10 cellular contexts compared by ENCODE assay signal in the genomic region with DNA sequence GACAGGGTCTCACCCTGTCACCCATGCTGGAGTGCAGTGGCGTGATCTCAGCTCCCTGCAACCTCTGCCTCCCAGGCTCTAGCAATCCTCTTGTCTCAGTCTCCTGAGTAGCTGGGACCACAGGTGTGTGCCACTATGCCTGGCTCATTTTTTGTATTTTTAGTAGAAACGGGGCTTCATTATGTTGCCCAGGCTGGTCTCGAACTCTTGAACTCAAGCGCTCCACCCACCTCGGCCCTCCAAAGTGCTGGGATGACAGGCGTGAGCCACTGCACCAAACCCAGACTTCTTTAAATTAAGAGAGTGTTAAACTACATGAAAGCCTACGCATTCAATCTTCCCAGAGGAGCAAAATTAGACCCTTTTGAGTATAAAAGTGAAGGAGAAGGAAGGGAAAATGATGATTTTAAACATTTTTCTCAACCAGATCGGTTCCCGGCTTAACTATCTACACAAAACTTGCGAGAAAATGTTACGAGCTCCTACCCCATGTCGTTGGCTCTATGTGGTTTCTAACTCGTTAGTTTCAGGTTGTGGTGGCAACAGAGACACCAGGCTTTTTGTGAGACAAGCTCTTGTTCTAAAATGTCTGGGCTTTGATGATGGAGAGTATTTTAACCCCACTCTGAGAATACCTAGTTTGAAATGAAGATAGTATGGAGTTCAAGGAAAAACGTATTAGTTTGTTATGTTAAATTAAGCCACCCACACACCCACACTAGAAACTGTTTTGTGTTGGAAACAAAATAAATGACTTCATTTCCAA. TPM values are rescaled to one million over a fixed set of nuclear protein-coding genes. Genes with fewer than 3 reads are reported as not detected.
A peak's percentile ranks its signal among the peaks of the same experiment; 100 is the strongest.
DNase-seq lines count a peak whose midpoint lies in the region; ATAC-seq and TF ChIP-seq lines count a peak whose summit lies in the region.
"Had no signal": no experiment of that assay in that cellular context is flagged by ENCODE, and none has a peak within 500 bp of the region (broad histone marks: within the 10 kb centered on the region; RNA-seq: fewer than 3 reads in every experiment).

No MANE protein-coding gene starts in this region.

- no peaks in the 10 kb centered on the region for H3K36me3 ChIP-seq in esophagus muscularis mucosa

- no peaks in the 10 kb centered on the region for H3K9me3 ChIP-seq in esophagus muscularis mucosa

- intact Hi-C loops in esophagus muscularis mucosa (cut with DNase I), result no loop called here

- CTCF ChIA-PET in activated CD4-positive, alpha-beta memory T cell treated with anti-CD3 and anti-CD28 coated beads, Interleukin-2, amount 10 ng/mL, durations not matched to agents 7 days and 5 days (lab: Charles Lee), result interaction anchor here (0.7 to 2.5 kb wide), 9 partner anchors 10 to 240 kb away, joined by 3 to 18 read pairs (median 4); partner anchors contain the start of genes HCRT, STAT5A and STAT5B

- POLR2A ChIA-PET in activated CD4-positive, alpha-beta memory T cell treated with anti-CD3 and anti-CD28 coated beads, Interleukin-2, amount 10 ng/mL, durations not matched to agents 7 days and 5 days (lab: Charles Lee), result interaction anchor here (0.7 to 7.7 kb wide), 16 partner anchors 7 to 574 kb away, joined by 3 to 245 read pairs (median 4); partner anchors contain the start of genes BECN1, DHX58, STAT3 and STAT5A

- no peaks in the 10 kb centered on the region for H3K9me3 Mint-ChIP-seq in IgD-negative memory B cell
- no peaks in the 10 kb centered on the region for H3K9me3 Mint-ChIP-seq in activated CD4-positive, alpha-beta memory T cell treated with anti-CD3 and anti-CD28 coated beads, Interleukin-2, amount 10 ng/mL, durations not matched to agents 7 days and 5 days
- no peaks in the 10 kb centered on the region for H3K9me3 Mint-ChIP-seq in stimulated activated naive B cell treated with anti-CD40 and anti-IgM and Interleukin-4, amounts not matched to agents 10 μg/mL and 1 μg/mL and 100 μg/mL, for 72 hours
- H3K9me3 Mint-ChIP-seq: neural crest cell had no signal

- no peak overlapping the region for H3K4me3 ChIP-seq in esophagus muscularis mucosa

- DNase-seq in activated CD4-positive, alpha-beta memory T cell treated with anti-CD3 and anti-CD28 coated beads, Interleukin-2, amount 10 ng/mL, durations not matched to agents 7 days and 5 days, result peak; percentile 55
- no peak for DNase-seq in esophagus muscularis mucosa (ENCODE audit: extremely low spot score)
- DNase-seq in stimulated activated naive B cell treated with anti-CD40 and anti-IgM and Interleukin-4, amounts not matched to agents 10 μg/mL and 1 μg/mL and 100 μg/mL, for 72 hours, result no peak
- DNase-seq: DND-41 had no signal

- H3K4me3 Mint-ChIP-seq in IgD-negative memory B cell, result peak overlapping the region; percentile 28 to 81 (median 67)
- H3K4me3 Mint-ChIP-seq in activated CD4-positive, alpha-beta memory T cell treated with anti-CD3 and anti-CD28 coated beads, Interleukin-2, amount 10 ng/mL, durations not matched to agents 7 days and 5 days, result peak overlapping the region; percentile 48
- H3K4me3 Mint-ChIP-seq in stimulated activated naive B cell treated with anti-CD40 and anti-IgM and Interleukin-4, amounts not matched to agents 10 μg/mL and 1 μg/mL and 100 μg/mL, for 72 hours, result no peak overlapping the region
- H3K4me3 Mint-ChIP-seq: neural crest cell had no signal

- no peak for TF ChIP-seq POLR2A in esophagus muscularis mucosa (IDR thresholded peaks at IDR 0.05; ENCODE audit: low read depth)

- peak overlapping the region; percentile 39 to 99 (median 95) for H3K27ac Mint-ChIP-seq in IgD-negative memory B cell
- peak overlapping the region; percentile 91 for H3K27ac Mint-ChIP-seq in activated CD4-positive, alpha-beta memory T cell treated with anti-CD3 and anti-CD28 coated beads, Interleukin-2, amount 10 ng/mL, durations not matched to agents 7 days and 5 days
- peak overlapping the region; percentile 34 for H3K27ac Mint-ChIP-seq in stimulated activated naive B cell treated with anti-CD40 and anti-IgM and Interleukin-4, amounts not matched to agents 10 μg/mL and 1 μg/mL and 100 μg/mL, for 72 hours

- TF ChIP-seq CTCF in esophagus muscularis mucosa (IDR thresholded peaks at IDR 0.05), result no peak

- H3K4me1 Mint-ChIP-seq in IgD-negative memory B cell, result peaks cover 23 to 49% (median 32%) of the 10 kb centered on the region in 3 donors
- H3K4me1 Mint-ChIP-seq in activated CD4-positive, alpha-beta memory T cell treated with anti-CD3 and anti-CD28 coated beads, Interleukin-2, amount 10 ng/mL, durations not matched to agents 7 days and 5 days, result peaks cover 67% of the 10 kb centered on the region
- H3K4me1 Mint-ChIP-seq in stimulated activated naive B cell treated with anti-CD40 and anti-IgM and Interleukin-4, amounts not matched to agents 10 μg/mL and 1 μg/mL and 100 μg/mL, for 72 hours, result peaks cover 24 to 46% of the 10 kb centered on the region in 2 donors

- H3K27ac ChIP-seq in esophagus muscularis mucosa (replicated peaks in 1 of 4), result peak overlapping the region; percentile 81 to 94 (median 87)

- WGBS in esophagus muscularis mucosa, result 82% methylated on average over 14 of the region's 14 CpGs

- no peaks in the 10 kb centered on the region for H3K36me3 Mint-ChIP-seq in IgD-negative memory B cell
- peaks cover 5% of the 10 kb centered on the region for H3K36me3 Mint-ChIP-seq in activated CD4-positive, alpha-beta memory T cell treated with anti-CD3 and anti-CD28 coated beads, Interleukin-2, amount 10 ng/mL, durations not matched to agents 7 days and 5 days (ENCODE audit: low read depth)
- peaks cover 6 to 9% of the 10 kb centered on the region in 2 donors for H3K36me3 Mint-ChIP-seq in stimulated activated naive B cell treated with anti-CD40 and anti-IgM and Interleukin-4, amounts not matched to agents 10 μg/mL and 1 μg/mL and 100 μg/mL, for 72 hours

- ATAC-seq in stimulated activated naive B cell treated with anti-CD40 and anti-IgM and Interleukin-4, amounts not matched to agents 10 μg/mL and 1 μg/mL and 100 μg/mL, for 72 hours (replicated peaks), result no peak
- ATAC-seq in GM19324 (IDR thresholded peaks at IDR 0.05; ENCODE audit: low FRiP score, unreplicated experiment) (no peak), HG03095 (IDR thresholded peaks at IDR 0.05; ENCODE audit: unreplicated experiment) (no peak), HG03520 (IDR thresholded peaks at IDR 0.05; ENCODE audit: unreplicated experiment) (no peak), GM19452 (IDR thresholded peaks at IDR 0.05; ENCODE audit: unreplicated experiment) (no peak)

- H3K27me3 Mint-ChIP-seq in IgD-negative memory B cell, result no peaks in the 10 kb centered on the region
- no peaks in the 10 kb centered on the region for H3K27me3 Mint-ChIP-seq in activated CD4-positive, alpha-beta memory T cell treated with anti-CD3 and anti-CD28 coated beads, Interleukin-2, amount 10 ng/mL, durations not matched to agents 7 days and 5 days
- H3K27me3 Mint-ChIP-seq in stimulated activated naive B cell treated with anti-CD40 and anti-IgM and Interleukin-4, amounts not matched to agents 10 μg/mL and 1 μg/mL and 100 μg/mL, for 72 hours, result no peaks in the 10 kb centered on the region

- no peak for TF ChIP-seq EP300 in esophagus muscularis mucosa (IDR thresholded peaks at IDR 0.05)

- no peaks in the 10 kb centered on the region for H3K27me3 ChIP-seq in esophagus muscularis mucosa

- H3K4me1 ChIP-seq in esophagus muscularis mucosa, result peaks cover 33 to 83% (median 82%) of the 10 kb centered on the region in 4 donors

RNA-seq across cellular contexts. Expression of gene STAT5B, which starts 26.3 kb away (rescaled TPM):
- 60.4 TPM for polyA plus RNA-seq in IgD-negative memory B cell
- total RNA-seq in activated CD4-positive, alpha-beta memory T cell treated with anti-CD3 and anti-CD28 coated beads, Interleukin-2, amount 10 ng/mL, durations not matched to agents 7 days and 5 days, result 100 to 1,000 TPM; 163 to 171 TPM
- 10 to 100 TPM; 75.0 to 93.4 (median 85.2) TPM for total RNA-seq in esophagus muscularis mucosa

RNA-seq across cellular contexts. Expression of gene STAT5A, which starts 38.4 kb away (rescaled TPM):
- polyA plus RNA-seq in IgD-negative memory B cell, result 63.0 TPM
- total RNA-seq in activated CD4-positive, alpha-beta memory T cell treated with anti-CD3 and anti-CD28 coated beads, Interleukin-2, amount 10 ng/mL, durations not matched to agents 7 days and 5 days, result 10 to 100 TPM; 88.4 to 96.7 TPM
- total RNA-seq in esophagus muscularis mucosa, result 10 to 100 TPM; 42.4 to 97.0 (median 62.7) TPM

RNA-seq across cellular contexts. Expression of gene GHDC, which starts 55.6 kb away (rescaled TPM):
- polyA plus RNA-seq in IgD-negative memory B cell, result 24.3 TPM
- 10 to 100 TPM; 17.3 to 19.1 TPM for total RNA-seq in activated CD4-positive, alpha-beta memory T cell treated with anti-CD3 and anti-CD28 coated beads, Interleukin-2, amount 10 ng/mL, durations not matched to agents 7 days and 5 days
- 10 to 100 TPM; 20.3 to 31.3 (median 22.0) TPM for total RNA-seq in esophagus muscularis mucosa

Comparison
In these comparisons a context has a peak if more than half of its experiments do, and no peak if none do; other contexts are left out.
1. H3K27ac Mint-ChIP-seq: peak in every context shown above with its lines; median percentile 95 in IgD-negative memory B cell; 91 in activated CD4-positive, alpha-beta memory T cell treated with anti-CD3 and anti-CD28 coated beads, Interleukin-2, amount 10 ng/mL, durations not matched to agents 7 days and 5 days; 34 in stimulated activated naive B cell treated with anti-CD40 and anti-IgM and Interleukin-4, amounts not matched to agents 10 μg/mL and 1 μg/mL and 100 μg/mL, for 72 hours.
2. H3K4me3 Mint-ChIP-seq: peak in IgD-negative memory B cell (4 of 4) and activated CD4-positive, alpha-beta memory T cell treated with anti-CD3 and anti-CD28 coated beads, Interleukin-2, amount 10 ng/mL, durations not matched to agents 7 days and 5 days (single experiment); none in stimulated activated naive B cell treated with anti-CD40 and anti-IgM and Interleukin-4, amounts not matched to agents 10 μg/mL and 1 μg/mL and 100 μg/mL, for 72 hours (0 of 2).